Comparison of ENCODE assay signal across 2 cellular contexts in the genomic region with DNA sequence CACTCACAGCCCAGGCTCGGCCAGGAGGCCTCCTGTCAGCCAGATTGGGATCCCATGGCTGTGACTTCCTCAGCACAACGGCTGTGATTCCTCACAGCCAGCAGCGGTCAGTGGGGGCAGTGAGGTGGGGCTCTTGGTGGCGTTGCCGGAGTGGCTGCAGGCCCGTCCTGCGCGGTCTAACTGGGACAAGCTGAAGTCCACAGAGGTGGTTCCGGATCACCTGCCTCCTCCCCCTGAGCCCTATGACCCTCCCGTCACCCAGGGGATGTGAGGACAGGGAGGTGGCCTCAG.
TF ChIP-seq lines count a peak whose summit lies in the region.

No MANE protein-coding gene starts in this region.

TF ChIP-seq in A549, 52 proteins besides CTCF, POLR2A, EP300 and RAD21:
- TF ChIP-seq JUNB (IDR thresholded peaks at IDR 0.05) (no peak), ZNF302 (CRISPR knock-in tag; IDR thresholded peaks at IDR 0.05) (no peak), ZFP36 (IDR thresholded peaks at IDR 0.05; ENCODE audit: borderline replicate concordance, partially characterized antibody) (no peak), POLR2AphosphoS2 (conservative IDR thresholded peaks at IDR 0.05; ENCODE audit: low read length) (no peak)
- TF ChIP-seq, protein P1, sequence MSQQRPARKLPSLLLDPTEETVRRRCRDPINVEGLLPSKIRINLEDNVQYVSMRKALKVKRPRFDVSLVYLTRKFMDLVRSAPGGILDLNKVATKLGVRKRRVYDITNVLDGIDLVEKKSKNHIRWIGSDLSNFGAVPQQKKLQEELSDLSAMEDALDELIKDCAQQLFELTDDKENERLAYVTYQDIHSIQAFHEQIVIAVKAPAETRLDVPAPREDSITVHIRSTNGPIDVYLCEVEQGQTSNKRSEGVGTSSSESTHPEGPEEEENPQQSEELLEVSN (IDR thresholded peaks at IDR 0.05; ENCODE audit: borderline replicate concordance, low read depth), result no peak
- TF ChIP-seq, protein P2, sequence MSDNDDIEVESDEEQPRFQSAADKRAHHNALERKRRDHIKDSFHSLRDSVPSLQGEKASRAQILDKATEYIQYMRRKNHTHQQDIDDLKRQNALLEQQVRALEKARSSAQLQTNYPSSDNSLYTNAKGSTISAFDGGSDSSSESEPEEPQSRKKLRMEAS (IDR thresholded peaks at IDR 0.05), result no peak

TF ChIP-seq in IMR-90, 13 proteins besides CTCF, POLR2A, EP300 and RAD21:
- no peak for TF ChIP-seq MAFK (IDR thresholded peaks at IDR 0.05; ENCODE audit: low read depth, low read length)
- no peak for TF ChIP-seq MXI1 (IDR thresholded peaks at IDR 0.05; ENCODE audit: borderline replicate concordance, low read depth, low read length)
- no peak for TF ChIP-seq CEBPB (IDR thresholded peaks at IDR 0.05; ENCODE audit: low read depth, low read length)
- TF ChIP-seq, protein P3, sequence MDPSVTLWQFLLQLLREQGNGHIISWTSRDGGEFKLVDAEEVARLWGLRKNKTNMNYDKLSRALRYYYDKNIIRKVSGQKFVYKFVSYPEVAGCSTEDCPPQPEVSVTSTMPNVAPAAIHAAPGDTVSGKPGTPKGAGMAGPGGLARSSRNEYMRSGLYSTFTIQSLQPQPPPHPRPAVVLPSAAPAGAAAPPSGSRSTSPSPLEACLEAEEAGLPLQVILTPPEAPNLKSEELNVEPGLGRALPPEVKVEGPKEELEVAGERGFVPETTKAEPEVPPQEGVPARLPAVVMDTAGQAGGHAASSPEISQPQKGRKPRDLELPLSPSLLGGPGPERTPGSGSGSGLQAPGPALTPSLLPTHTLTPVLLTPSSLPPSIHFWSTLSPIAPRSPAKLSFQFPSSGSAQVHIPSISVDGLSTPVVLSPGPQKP (IDR thresholded peaks at IDR 0.05; ENCODE audit: borderline replicate concordance, low read depth, low read length), result no peak
- TF ChIP-seq, protein P4, sequence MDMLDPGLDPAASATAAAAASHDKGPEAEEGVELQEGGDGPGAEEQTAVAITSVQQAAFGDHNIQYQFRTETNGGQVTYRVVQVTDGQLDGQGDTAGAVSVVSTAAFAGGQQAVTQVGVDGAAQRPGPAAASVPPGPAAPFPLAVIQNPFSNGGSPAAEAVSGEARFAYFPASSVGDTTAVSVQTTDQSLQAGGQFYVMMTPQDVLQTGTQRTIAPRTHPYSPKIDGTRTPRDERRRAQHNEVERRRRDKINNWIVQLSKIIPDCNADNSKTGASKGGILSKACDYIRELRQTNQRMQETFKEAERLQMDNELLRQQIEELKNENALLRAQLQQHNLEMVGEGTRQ (IDR thresholded peaks at IDR 0.05; ENCODE audit: low read depth, low read length), result no peak
- no peak for TF ChIP-seq RFX5 (IDR thresholded peaks at IDR 0.05; ENCODE audit: low read depth, low read length)
- TF ChIP-seq CHD1 (IDR thresholded peaks at IDR 0.05; ENCODE audit: low read depth, low read length), result no peak
- no peak for TF ChIP-seq BHLHE40 (IDR thresholded peaks at IDR 0.05; ENCODE audit: low read depth, low read length)
- TF ChIP-seq MAZ (IDR thresholded peaks at IDR 0.05; ENCODE audit: borderline replicate concordance, low read depth, low read length), result no peak
- TF ChIP-seq SMC3 (IDR thresholded peaks at IDR 0.05; ENCODE audit: low read depth, low read length), result no peak
- TF ChIP-seq FOS (IDR thresholded peaks at IDR 0.05; ENCODE audit: low read depth, low read length), result no peak
- no peak for TF ChIP-seq NFE2L2 (IDR thresholded peaks at IDR 0.05; ENCODE audit: low read depth, low read length)
- no peak for TF ChIP-seq RCOR1 (IDR thresholded peaks at IDR 0.05; ENCODE audit: insufficient replicate concordance, low read length)
